In genomic region chr10:86401588-86402282, GRCh38 we compare ENCODE assay signal across 8 cellular contexts. TPM values are rescaled to one million over a fixed set of nuclear protein-coding genes. Genes with fewer than 3 reads are reported as not detected.
DNase-seq lines count a peak whose midpoint lies in the region; ATAC-seq and TF ChIP-seq lines count a peak whose summit lies in the region.

No MANE protein-coding gene starts in this region.

- peaks cover 0 to 3% of the 10 kb centered on the region in 2 donors for H3K27me3 Mint-ChIP-seq in CD8-positive, alpha-beta memory T cell

- no peaks in the 10 kb centered on the region for H4K20me1 ChIP-seq in OCI-LY7 (ENCODE audit: insufficient read depth, low read length)

- CTCF ChIA-PET in CD8-positive, alpha-beta memory T cell (lab: Charles Lee), result interaction anchor here (0.5 to 5.6 kb wide), 12 partner anchors 10 to 537 kb away, joined by 3 to 99 read pairs (median 7); no protein-coding TSS in a partner anchor
- CTCF ChIA-PET in OCI-LY7 (lab: Charles Lee; ENCODE audit: unreplicated experiment), result interaction anchor here (2.1 to 2.6 kb wide), 3 partner anchors 10 to 15 kb away, joined by 6 to 13 read pairs (median 11); no protein-coding TSS in a partner anchor

- peak in 1 of 5 donors; percentile 34 for DNase-seq in CD8-positive, alpha-beta memory T cell
- DNase-seq in OCI-LY7 (ENCODE audit: low spot score) (peak; percentile 51), colonic mucosa (no peak), GOT3 (lab: John Stamatoyannopoulos, UW) (no peak), NCI-H1694 (lab: John Stamatoyannopoulos, UW) (no peak)

- H3K4me3 Mint-ChIP-seq in CD8-positive, alpha-beta memory T cell, result peak overlapping the region; percentile 84 to 97 (median 91)

- no peak overlapping the region for H2AFZ ChIP-seq in OCI-LY7 (ENCODE audit: low read length)

- no peaks in the 10 kb centered on the region for H3K9me2 ChIP-seq in OCI-LY7 (ENCODE audit: insufficient read depth, low read length)

- intact Hi-C loops in OCI-LY7 (cut with micrococcal nuclease; ENCODE audit: unreplicated experiment), result loop anchor here (2.0 kb wide), 1 partner anchor 51 kb away; no protein-coding TSS in a partner anchor
- intact Hi-C loops in colonic mucosa (cut with DNase I), result loop anchor here (5.0 kb wide), 1 partner anchor 116 kb away; no protein-coding TSS in a partner anchor

- peak overlapping the region in 5 of 8 donors; percentile 54 to 79 (median 70) for H3K27ac Mint-ChIP-seq in CD8-positive, alpha-beta memory T cell

- peak overlapping the region; percentile 84 for H3K4me3 ChIP-seq in CD8-positive, alpha-beta memory T cell (ENCODE audit: low read length)
- H3K4me3 ChIP-seq in OCI-LY7 (ENCODE audit: low read depth, low read length, poor library complexity, severe bottlenecking), result peak overlapping the region; percentile 82
- peak overlapping the region; percentile 59 for H3K4me3 ChIP-seq in colonic mucosa
- H3K4me3 ChIP-seq in mucosa of rectum (ENCODE audit: low read length in 2 of 2), result peak overlapping the region; percentile 72 to 79

- POLR2A ChIA-PET in CD8-positive, alpha-beta memory T cell (lab: Charles Lee), result interaction anchor here (0.5 to 2.6 kb wide), 6 partner anchors 11 to 694 kb away, joined by 3 to 50 read pairs (median 3); partner anchors contain the start of genes SHLD2 and WAPL
- POLR2A ChIA-PET in OCI-LY7 (lab: Charles Lee), result interaction anchor here (1.0 to 7.2 kb wide), 10 partner anchors 10 to 180 kb away, joined by 3 to 113 read pairs (median 6); no protein-coding TSS in a partner anchor

- no TSS peak for BruUV-seq in OCI-LY7 (replicated peaks; lab: Mats Ljungman, UMichigan)

- no peak for ATAC-seq in HG03196 (IDR thresholded peaks at IDR 0.05; ENCODE audit: unreplicated experiment)
- ATAC-seq in esophagus mucosa, result no peak

- H3K36me3 Mint-ChIP-seq in CD8-positive, alpha-beta memory T cell, result peaks cover 0 to 4% (median 0%) of the 10 kb centered on the region in 3 donors

- no peaks in the 10 kb centered on the region for H3K27me3 ChIP-seq in CD8-positive, alpha-beta memory T cell (ENCODE audit: insufficient read depth, low read length, poor library complexity, severe bottlenecking)
- H3K27me3 ChIP-seq in colonic mucosa (no peaks in the 10 kb centered on the region), mucosa of rectum (ENCODE audit: control insufficient read depth in 2 of 2, insufficient read depth in 2 of 2, low read length in 2 of 2) (no peaks in the 10 kb centered on the region)

- no peaks in the 10 kb centered on the region for H3K36me3 ChIP-seq in CD8-positive, alpha-beta memory T cell (ENCODE audit: insufficient read depth, low read length)
- no peaks in the 10 kb centered on the region for H3K36me3 ChIP-seq in OCI-LY7 (ENCODE audit: insufficient read depth, low read length)
- no peaks in the 10 kb centered on the region for H3K36me3 ChIP-seq in colonic mucosa
- no peaks in the 10 kb centered on the region for H3K36me3 ChIP-seq in mucosa of rectum (ENCODE audit: control insufficient read depth in 2 of 2, insufficient read depth in 2 of 2, low read length in 2 of 2)

- TF ChIP-seq CTCF in OCI-LY7 (conservative IDR thresholded peaks at IDR 0.05; ENCODE audit: low read length) (no peak), colonic mucosa (IDR thresholded peaks at IDR 0.05) (no peak)

- H3K79me2 ChIP-seq in OCI-LY7 (ENCODE audit: insufficient read depth, low read depth, low read length), result no peaks in the 10 kb centered on the region; the same call in 1 of the 2 replicates

- peaks cover 14% of the 10 kb centered on the region for H3K4me1 ChIP-seq in CD8-positive, alpha-beta memory T cell (ENCODE audit: insufficient read depth, low read length)
- H3K4me1 ChIP-seq in OCI-LY7 (ENCODE audit: insufficient read depth, low read length, poor library complexity, severe bottlenecking), result peaks cover 56% of the 10 kb centered on the region
- no peaks in the 10 kb centered on the region for H3K4me1 ChIP-seq in colonic mucosa
- H3K4me1 ChIP-seq in mucosa of rectum (ENCODE audit: control insufficient read depth in 2 of 2, insufficient read depth in 2 of 2, low read length in 2 of 2), result peaks cover 9 to 16% of the 10 kb centered on the region in 2 donors

- no peaks in the 10 kb centered on the region for H3K9me3 ChIP-seq in CD8-positive, alpha-beta memory T cell (ENCODE audit: low read length)
- H3K9me3 ChIP-seq in OCI-LY7 (ENCODE audit: low read length), result no peaks in the 10 kb centered on the region
- H3K9me3 ChIP-seq in colonic mucosa, result no peaks in the 10 kb centered on the region
- no peaks in the 10 kb centered on the region for H3K9me3 ChIP-seq in mucosa of rectum (ENCODE audit: control insufficient read depth in 2 of 2, low read length in 2 of 2)

- H3K9ac ChIP-seq in colonic mucosa (ENCODE audit: low read depth in 2 of 2, low read length in 2 of 2) (peak overlapping the region; percentile 55 to 68), mucosa of rectum (ENCODE audit: low read depth in 1 of 2, low read length in 2 of 2) (peak overlapping the region in 1 of 2 donors; percentile 70)

- no peak overlapping the region for H3K27ac ChIP-seq in CD8-positive, alpha-beta memory T cell (ENCODE audit: low read depth, low read length)
- H3K27ac ChIP-seq in OCI-LY7 (ENCODE audit: low read depth, low read length, poor library complexity, severe bottlenecking), result peak overlapping the region; percentile 81
- peak overlapping the region; percentile 81 for H3K27ac ChIP-seq in colonic mucosa
- H3K27ac ChIP-seq in mucosa of rectum (ENCODE audit: low read depth in 2 of 2, low read length in 2 of 2), result peak overlapping the region; percentile 83 to 88

- no peaks in the 10 kb centered on the region for H3K9me3 Mint-ChIP-seq in CD8-positive, alpha-beta memory T cell

- H3K4me2 ChIP-seq in OCI-LY7 (ENCODE audit: low read length), result peak overlapping the region; percentile 88

- H3K4me1 Mint-ChIP-seq in CD8-positive, alpha-beta memory T cell, result peaks cover 12 to 15% (median 15%) of the 10 kb centered on the region in 3 donors

RNA-seq across cellular contexts. Expression of gene GRID1, which starts 35.1 kb away (rescaled TPM):
- not detected for total RNA-seq in CD8-positive, alpha-beta memory T cell
- polyA plus RNA-seq in CD8-positive, alpha-beta memory T cell, result not detected
- total RNA-seq in OCI-LY7 (2014; rRNA removed; shearing (Covaris generic)), result 0.75 and 1.6 TPM in 2 replicates
- 3.1 and 3.7 TPM in 2 replicates for total RNA-seq in OCI-LY7 (2022)
- under 1 TPM; 0.30 to 0.37 TPM for total RNA-seq in colonic mucosa
- 0.68 TPM for total RNA-seq in esophagus mucosa
